ENCODE assay signal across 1 cellular context in genomic region chr4:77899607-77900006, GRCh38.
TF ChIP-seq lines count a peak whose summit lies in the region.

No MANE protein-coding gene starts in this region.

TF ChIP-seq in IMR-90, 13 proteins besides CTCF, POLR2A, EP300 and RAD21:
- no peak for TF ChIP-seq RFX5 (IDR thresholded peaks at IDR 0.05; ENCODE audit: low read depth, low read length)
- TF ChIP-seq CEBPB (IDR thresholded peaks at IDR 0.05; ENCODE audit: low read depth, low read length): no peak
- no peak for TF ChIP-seq FOS (IDR thresholded peaks at IDR 0.05; ENCODE audit: low read depth, low read length)
